ENCODE assay signal across 8 cellular contexts in genomic region chr2:239266779-239267410, GRCh38.
DNase-seq lines count a peak whose midpoint lies in the region; ATAC-seq and TF ChIP-seq lines count a peak whose summit lies in the region.

No MANE protein-coding gene starts in this region.

- H3K9ac ChIP-seq in duodenal mucosa (ENCODE audit: low read depth in 1 of 2, low read length in 2 of 2), result peak overlapping the region in 1 of 2 donors; percentile 14

- 42 to 71% (median 49%) methylated on average over 16 of the region's 16 CpGs for WGBS in psoas muscle, 3 donors

- H3K4me3 ChIP-seq in HL-60 (replicated peaks; ENCODE audit: insufficient read depth, low read length) (peak overlapping the region; percentile 44), duodenal mucosa (ENCODE audit: low read depth in 1 of 2, low read length in 2 of 2) (peak overlapping the region; percentile 58 to 69), psoas muscle (peak overlapping the region; percentile 28)

- H3K9me3 ChIP-seq in duodenal mucosa (ENCODE audit: control insufficient read depth in 1 of 2, low read length in 2 of 2), result no peaks in the 10 kb centered on the region
- no peaks in the 10 kb centered on the region for H3K9me3 ChIP-seq in psoas muscle

- TF ChIP-seq CTCF in HL-60 (IDR thresholded peaks at IDR 0.05; ENCODE audit: insufficient read depth, low read length), result no peak
- no peak for TF ChIP-seq CTCF in psoas muscle (IDR thresholded peaks at IDR 0.05)

- ATAC-seq in GM19397 (IDR thresholded peaks at IDR 0.05; ENCODE audit: unreplicated experiment) (peak; percentile 18), psoas muscle (peak in 1 of 4 donors; percentile 15), GM18861 (IDR thresholded peaks at IDR 0.05; ENCODE audit: unreplicated experiment) (no peak)

- H3K27ac ChIP-seq in HL-60 (replicated peaks) (peak overlapping the region; percentile 79), duodenal mucosa (ENCODE audit: low read depth, low read length) (peak overlapping the region; percentile 16), psoas muscle (peak overlapping the region; percentile 86)

- intact Hi-C loops in psoas muscle (cut with DNase I), result no loop called here

- H3K36me3 ChIP-seq in duodenal mucosa (ENCODE audit: control insufficient read depth in 1 of 2, insufficient read depth in 2 of 2, low read length in 2 of 2) (no peaks in the 10 kb centered on the region), psoas muscle (ENCODE audit: insufficient read depth in 1 of 2, low read depth in 1 of 2) (peaks cover 0 to 3% of the 10 kb centered on the region in 2 donors)

- no peaks in the 10 kb centered on the region for H3K27me3 ChIP-seq in HL-60 (ENCODE audit: insufficient read depth, poor library complexity, severe bottlenecking)
- H3K27me3 ChIP-seq in duodenal mucosa (ENCODE audit: control insufficient read depth in 1 of 2, insufficient read depth in 2 of 2, low read length in 2 of 2), result no peaks in the 10 kb centered on the region
- no peaks in the 10 kb centered on the region for H3K27me3 ChIP-seq in psoas muscle (ENCODE audit: insufficient read depth in 3 of 3, low read length in 2 of 3)

- H3K4me1 ChIP-seq in duodenal mucosa (ENCODE audit: control insufficient read depth in 1 of 2, insufficient read depth in 2 of 2, low read length in 2 of 2) (peaks cover 59 to 65% of the 10 kb centered on the region in 2 donors), psoas muscle (peaks cover 96% of the 10 kb centered on the region)

- DNase-seq in HL-60 (ENCODE audit: low read depth in 1 of 2, low spot score in 1 of 2) (no peak), psoas muscle (peak in 1 of 2 donors; percentile 53), G401 (ENCODE audit: low spot score) (no peak), NCI-H774 (lab: John Stamatoyannopoulos, UW) (no peak), SIG-M5 (lab: John Stamatoyannopoulos, UW) (no peak)

- in situ Hi-C loops in G401 (cut with HindIII; ENCODE audit: low sequenced_read_pairs), result no loop called here

Comparison
In these comparisons a context has a peak if more than half of its experiments do, and no peak if none do; other contexts are left out.
1. H3K27ac ChIP-seq: peak in every context shown above with its lines; median percentile 86 in psoas muscle; 79 in HL-60; 16 in duodenal mucosa.